In the genomic region with DNA sequence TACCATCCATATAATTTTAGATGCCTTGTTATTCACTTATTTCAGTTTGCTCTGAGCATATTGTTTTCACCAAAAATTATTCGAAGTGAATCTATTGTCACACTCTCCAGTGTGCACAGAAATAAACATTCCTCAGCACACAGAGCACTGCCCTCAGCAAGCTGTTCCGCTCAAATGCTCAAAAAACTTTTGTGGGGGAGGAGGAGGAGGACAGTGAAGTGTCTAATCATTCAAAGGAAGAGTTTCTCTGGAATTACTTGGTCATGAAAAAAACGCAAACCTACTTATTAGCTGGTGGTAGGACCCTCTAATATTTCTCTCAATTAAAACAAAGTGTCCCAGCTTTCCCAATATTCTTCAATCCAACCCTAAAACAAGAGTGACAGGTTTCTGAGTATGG, we compare ENCODE assay signal across 23 cellular contexts.
"Had no signal": no experiment of that assay in that cellular context is flagged by ENCODE, and none has a peak within 500 bp of the region (broad histone marks: within the 10 kb centered on the region; RNA-seq: fewer than 3 reads in every experiment).

No MANE protein-coding gene starts in this region.

- H3K27me3 ChIP-seq: right lobe of liver, uterus had no signal

- DNase-seq: activated CD4-positive, alpha-beta T cell treated with anti-CD3 and anti-CD28 coated beads, Interleukin-2, amount 50 U/mL, for 1 hour; activated CD4-positive, CD25-positive, alpha-beta regulatory T cell treated with anti-CD3 and anti-CD28 coated beads, Interleukin-2, amount 50 U/mL, for 72 hours; activated CD8-positive, alpha-beta memory T cell treated with anti-CD3 and anti-CD28 coated beads, Interleukin-2, amount 10 ng/mL, durations not matched to agents 7 days and 5 days; activated CD8-positive, alpha-beta T cell treated with anti-CD3 and anti-CD28 coated beads for 36 hours; activated naive CD4-positive, alpha-beta T cell; activated T-cell treated with anti-CD3 and anti-CD28 coated beads, Interleukin-2, amount 50 U/mL, for 48 hours; effector CD8-positive, alpha-beta T cell; glutamatergic neuron; lower lobe of right lung; naive B cell; posterior cingulate gyrus; right lobe of liver; stimulated activated CD4-positive, alpha-beta T cell treated with anti-CD3 and anti-CD28 coated beads, Interleukin-12 subunit alpha, Interleukin-12 subunit beta, amount 100 ng/mL, for 4 hours; stimulated activated CD4-positive, alpha-beta T cell treated with anti-CD3 and anti-CD28 coated beads, Interleukin-4, amount 100 ng/mL, for 1 hour; T-helper 17 cell; T1000; uterus had no signal

- H3K27ac ChIP-seq: lower lobe of right lung, right lobe of liver, thoracic aorta, uterus had no signal

- H3K36me3 ChIP-seq: lower lobe of right lung, right lobe of liver, thoracic aorta, uterus had no signal

- H3K4me1 ChIP-seq: lower lobe of right lung, right lobe of liver, uterus had no signal

- FAIRE-seq: bronchial epithelial cell, colon, endometrium, frontal cortex, islet of Langerhans had no signal

- H3K4me3 ChIP-seq: lower lobe of right lung, right lobe of liver, thoracic aorta, uterus had no signal

- H3K9me3 ChIP-seq: lower lobe of right lung, right lobe of liver, thoracic aorta, uterus had no signal
